32 cellular contexts compared by ENCODE assay signal in genomic region chr6:71299541-71300470, GRCh38. TPM values are rescaled to one million over a fixed set of nuclear protein-coding genes. Genes with fewer than 3 reads are reported as not detected.
DNase-seq lines count a peak whose midpoint lies in the region; FAIRE-seq and TF ChIP-seq lines count a peak whose summit lies in the region.
"Had no signal": no experiment of that assay in that cellular context is flagged by ENCODE, and none has a peak within 500 bp of the region (broad histone marks: within the 10 kb centered on the region; RNA-seq: fewer than 3 reads in every experiment).

No MANE protein-coding gene starts in this region.

- H3K9me3 Mint-ChIP-seq in CD4-positive, alpha-beta memory T cell = peaks cover 0 to 2% (median 0%) of the 10 kb centered on the region in 8 donors
- H3K9me3 Mint-ChIP-seq: activated naive CD8-positive, alpha-beta T cell treated with anti-CD3 and anti-CD28 coated beads for 36 hours; GM23338; neural crest cell; stimulated activated memory B cell treated with anti-CD40 and anti-IgM and Interleukin-4, amounts not matched to agents 10 μg/mL and 1 μg/mL and 100 μg/mL, for 72 hours; T-helper 2 cell treated with Interferon-gamma antibody and Interleukin-4, amounts not matched to agents 5 μg/mL and 100 μg/mL, for 36 hours had no signal

- no peak for TF ChIP-seq RAD21 in H1 (IDR thresholded peaks at IDR 0.05 in 1 of 2, conservative IDR thresholded peaks at IDR 0.05 in 1 of 2; ENCODE audit: low read depth in 2 of 2, low read length in 2 of 2)

- no peak overlapping the region for H4K91ac ChIP-seq in H1 (replicated peaks; ENCODE audit: insufficient read length, low read length)

- H2AK5ac ChIP-seq in H1 (ENCODE audit: low read depth, low read length) = no peak overlapping the region
- H2AK5ac ChIP-seq in mesendoderm (ENCODE audit: low read length) = no peak overlapping the region

- no peaks in the 10 kb centered on the region for H3K27me3 Mint-ChIP-seq in CD4-positive, alpha-beta memory T cell
- H3K27me3 Mint-ChIP-seq: activated CD4-positive, alpha-beta T cell treated with anti-CD3 and anti-CD28 coated beads for 36 hours; activated naive CD8-positive, alpha-beta T cell treated with anti-CD3 and anti-CD28 coated beads for 36 hours; stimulated activated memory B cell treated with anti-CD40 and anti-IgM and Interleukin-4, amounts not matched to agents 10 μg/mL and 1 μg/mL and 100 μg/mL, for 72 hours had no signal

- H3K18ac ChIP-seq in H1 (ENCODE audit: extremely low read depth, low read length) (no peak overlapping the region), mesendoderm (ENCODE audit: low read length) (no peak overlapping the region)

- TF ChIP-seq POLR2A in H1 (IDR thresholded peaks at IDR 0.05; ENCODE audit: control extremely low read depth in 1 of 2, low read depth in 2 of 2, low read length in 2 of 2) (no peak), GM12892 (IDR thresholded peaks at IDR 0.05; ENCODE audit: low read depth, low read length) (no peak)

- DNase-seq in EH (ENCODE audit: low read depth) (peak; percentile 55), LHCN-M2 (ENCODE audit: low read depth) (peak; percentile 26), H1 (ENCODE audit: low read depth in 1 of 2, low spot score in 2 of 2) (no peak), mesendoderm (peak; percentile 78), NOMO-1 treated with DMSO at 0.1 percent for 48 hours (lab: John Stamatoyannopoulos, UW; ENCODE audit: unreplicated experiment) (no peak), GM12892 (ENCODE audit: insufficient read length) (no peak), SHP77 treated with DMSO at 0.1 percent for 48 hours (lab: John Stamatoyannopoulos, UW) (no peak)
- no peak for DNase-seq in CD4-positive, alpha-beta memory T cell
- DNase-seq: ACHN; activated CD4-positive, alpha-beta T cell treated with anti-CD3 and anti-CD28 coated beads for 36 hours; activated effector memory CD4-positive, alpha-beta T cell treated with Interleukin-2 at 50 U/mL for 16 hours; activated naive CD8-positive, alpha-beta T cell treated with anti-CD3 and anti-CD28 coated beads for 36 hours; central memory CD4-positive, alpha-beta T cell; COR-L47; dermis blood vessel endothelial cell; DMS79 treated with DMSO at 0.1 percent for 48 hours; lower lobe of right lung; MG63; NCI-H1105 treated with DMSO at 0.1 percent for 48 hours; NCI-H2029; NCI-H2227 treated with DMSO at 0.1 percent for 48 hours; NCI-H69; right lobe of liver; stimulated activated CD4-positive, alpha-beta T cell treated with anti-CD3 and anti-CD28 coated beads, Interleukin-12 subunit alpha, Interleukin-12 subunit beta, amount 100 ng/mL, for 4 hours; stimulated activated CD4-positive, alpha-beta T cell treated with anti-CD3 and anti-CD28 coated beads, Interleukin-4, amount 100 ng/mL, for 4 hours; upper lobe of left lung had no signal

- no peak overlapping the region for H2BK12ac ChIP-seq in H1 (ENCODE audit: low read depth, low read length)

- H4K20me1 ChIP-seq in H1 (replicated peaks in 1 of 2; ENCODE audit: control insufficient read depth in 1 of 2, insufficient read depth in 2 of 2, low read length in 2 of 2) = no peaks in the 10 kb centered on the region

- H3K23me2 ChIP-seq in H1 (ENCODE audit: low read depth, low read length) = no peaks in the 10 kb centered on the region

- POLR2A ChIA-PET in H1 (lab: Charles Lee; ENCODE audit: partially characterized antibody) = no interaction called here
- POLR2A ChIA-PET in CD4-positive, alpha-beta memory T cell (lab: Charles Lee; ENCODE audit: partially characterized antibody) = interaction anchor here (1.6 kb wide), 1 partner anchor 12 kb away, joined by 4 read pairs; no protein-coding TSS in a partner anchor

- FAIRE-seq in H1 (lab: Jason Lieb, UNC) = peak; percentile 24
- FAIRE-seq in GM12892 (lab: Jason Lieb, UNC) = no peak
- FAIRE-seq: astrocyte had no signal

- H2BK120ac ChIP-seq in H1 (replicated peaks; ENCODE audit: low read depth, low read length) (no peak overlapping the region), mesendoderm (ENCODE audit: low read depth, low read length) (no peak overlapping the region)

- no peak overlapping the region for H2BK5ac ChIP-seq in H1 (ENCODE audit: low read depth, low read length)
- no peak overlapping the region for H2BK5ac ChIP-seq in mesendoderm (ENCODE audit: low read length)

- H3K36me3 ChIP-seq in H1 (ENCODE audit: control insufficient read depth in 2 of 4, insufficient read depth in 4 of 4, low read length in 3 of 4) (peaks cover 0 to 5% (median 0%) of the 10 kb centered on the region in 4 experiments; a peak in 1 of 8 replicates), mesendoderm (ENCODE audit: control insufficient read depth, insufficient read depth, low read length) (no peaks in the 10 kb centered on the region)
- no peaks in the 10 kb centered on the region for H3K36me3 ChIP-seq in CD4-positive, alpha-beta memory T cell (ENCODE audit: insufficient read depth, low read length)
- H3K36me3 ChIP-seq: right lobe of liver had no signal

- no peak for TF ChIP-seq EP300 in H1 (IDR thresholded peaks at IDR 0.05; ENCODE audit: borderline replicate concordance in 1 of 2, low read depth in 2 of 2, low read length in 2 of 2)

- no peak overlapping the region for H3K4me3 Mint-ChIP-seq in CD4-positive, alpha-beta memory T cell
- H3K4me3 Mint-ChIP-seq: activated CD4-positive, alpha-beta T cell treated with anti-CD3 and anti-CD28 coated beads for 36 hours; activated naive CD8-positive, alpha-beta T cell treated with anti-CD3 and anti-CD28 coated beads for 36 hours; GM23338; neural crest cell; stimulated activated memory B cell treated with anti-CD40 and anti-IgM and Interleukin-4, amounts not matched to agents 10 μg/mL and 1 μg/mL and 100 μg/mL, for 72 hours; T-helper 2 cell treated with Interferon-gamma antibody and Interleukin-4, amounts not matched to agents 5 μg/mL and 100 μg/mL, for 36 hours had no signal

- no peak overlapping the region for H2BK15ac ChIP-seq in H1 (ENCODE audit: low read length)
- H2BK15ac ChIP-seq in mesendoderm (replicated peaks; ENCODE audit: low read depth) = no peak overlapping the region

- peaks cover 0 to 1% (median 0%) of the 10 kb centered on the region in 4 donors for H3K4me1 Mint-ChIP-seq in CD4-positive, alpha-beta memory T cell
- H3K4me1 Mint-ChIP-seq: activated CD4-positive, alpha-beta T cell treated with anti-CD3 and anti-CD28 coated beads for 36 hours; activated naive CD8-positive, alpha-beta T cell treated with anti-CD3 and anti-CD28 coated beads for 36 hours; neural crest cell; stimulated activated memory B cell treated with anti-CD40 and anti-IgM and Interleukin-4, amounts not matched to agents 10 μg/mL and 1 μg/mL and 100 μg/mL, for 72 hours had no signal

- H3K4me3 ChIP-seq in H1 (ENCODE audit: extremely low read depth in 1 of 4, insufficient read depth in 2 of 4, low read depth in 3 of 4, low read length in 4 of 4) (no peak overlapping the region), mesendoderm (ENCODE audit: low read length) (no peak overlapping the region)
- no peak overlapping the region for H3K4me3 ChIP-seq in CD4-positive, alpha-beta memory T cell (ENCODE audit: low read length in 2 of 2)
- H3K4me3 ChIP-seq: BLaER1 treated with 17β-estradiol and CSF1 and Interleukin-3, amounts not matched to agents 10 nM and 100 nM; GM23338; lower lobe of right lung; MG63; right lobe of liver; upper lobe of left lung had no signal

- no peak overlapping the region for H3K27ac Mint-ChIP-seq in CD4-positive, alpha-beta memory T cell
- H3K27ac Mint-ChIP-seq: activated CD4-positive, alpha-beta T cell treated with anti-CD3 and anti-CD28 coated beads for 36 hours; activated naive CD8-positive, alpha-beta T cell treated with anti-CD3 and anti-CD28 coated beads for 36 hours; stimulated activated memory B cell treated with anti-CD40 and anti-IgM and Interleukin-4, amounts not matched to agents 10 μg/mL and 1 μg/mL and 100 μg/mL, for 72 hours; T-helper 2 cell treated with Interferon-gamma antibody and Interleukin-4, amounts not matched to agents 5 μg/mL and 100 μg/mL, for 36 hours had no signal

- H2BK20ac ChIP-seq in H1 (ENCODE audit: low read length) = no peak overlapping the region

- CTCF ChIA-PET in H1 (lab: Charles Lee; ENCODE audit: partially characterized antibody) = interaction anchor here (0.5 kb wide), 1 partner anchor 12 kb away, joined by 3 read pairs; no protein-coding TSS in a partner anchor
- CTCF ChIA-PET in CD4-positive, alpha-beta memory T cell (lab: Charles Lee; ENCODE audit: partially characterized antibody) = interaction anchor here (1.2 kb wide), 1 partner anchor 11 kb away, joined by 4 read pairs; the partner anchor contains the start of gene OGFRL1

- no peak overlapping the region for H3K14ac ChIP-seq in H1 (ENCODE audit: insufficient read length)

- no peak overlapping the region for H3K9ac ChIP-seq in H1 (replicated peaks in 1 of 4; ENCODE audit: extremely low read depth in 1 of 4, low read depth in 3 of 4, low read length in 3 of 4)
- no peak overlapping the region for H3K9ac ChIP-seq in mesendoderm (ENCODE audit: low read length)

- H3K4me1 ChIP-seq in H1 (replicated peaks in 1 of 4; ENCODE audit: control insufficient read depth in 3 of 4, insufficient read depth in 4 of 4, low read length in 3 of 4) (peaks cover 0 to 4% (median 0%) of the 10 kb centered on the region in 4 experiments; a peak in 1 of 7 replicates), mesendoderm (ENCODE audit: control insufficient read depth, low read depth, low read length) (no peaks in the 10 kb centered on the region)
- H3K4me1 ChIP-seq in CD4-positive, alpha-beta memory T cell (ENCODE audit: insufficient read depth, low read length) = no peaks in the 10 kb centered on the region
- H3K4me1 ChIP-seq: lower lobe of right lung, right lobe of liver had no signal

- no peaks in the 10 kb centered on the region for H3K9me3 ChIP-seq in H1 (ENCODE audit: insufficient read depth in 2 of 2, low read depth in 1 of 2, low read length in 1 of 2)
- H3K9me3 ChIP-seq in CD4-positive, alpha-beta memory T cell (ENCODE audit: control insufficient read depth in 1 of 2, low read length in 2 of 2) = no peaks in the 10 kb centered on the region
- H3K9me3 ChIP-seq: BLaER1 treated with 17β-estradiol and CSF1 and Interleukin-3, amounts not matched to agents 10 nM and 100 nM; lower lobe of right lung; MG63; right lobe of liver; upper lobe of left lung had no signal

- no peak overlapping the region for H3K4ac ChIP-seq in H1 (replicated peaks; ENCODE audit: insufficient read length, low read depth, low read length)
- H3K4ac ChIP-seq in mesendoderm (ENCODE audit: low read depth, low read length) = no peak overlapping the region

- peaks cover 43 to 47% of the 10 kb centered on the region in 2 donors for H3K36me3 Mint-ChIP-seq in CD4-positive, alpha-beta memory T cell

- TF ChIP-seq CTCF in H1 (IDR thresholded peaks at IDR 0.05; ENCODE audit: control extremely low read depth in 1 of 3, insufficient read depth in 1 of 3, low read depth in 1 of 3, low read length in 3 of 3) = no peak

- H4K5ac ChIP-seq in H1 (ENCODE audit: insufficient read length, low read depth, low read length) = no peak overlapping the region
- H4K5ac ChIP-seq in mesendoderm (ENCODE audit: low read length) = no peak overlapping the region

- H3K23ac ChIP-seq in H1 (ENCODE audit: insufficient read length) = no peak overlapping the region
- no peak overlapping the region for H3K23ac ChIP-seq in mesendoderm (ENCODE audit: low read length)

- intact Hi-C loops in CD4-positive, alpha-beta memory T cell (cut with micrococcal nuclease) = no loop called here

- H3K4me2 ChIP-seq in H1 (ENCODE audit: insufficient read depth in 1 of 2, low read depth in 2 of 2, low read length in 2 of 2) (no peak overlapping the region), mesendoderm (ENCODE audit: low read length) (no peak overlapping the region)
- H3K4me2 ChIP-seq: GM23338 had no signal

- H3K27me3 ChIP-seq in H1 (replicated peaks in 1 of 4; ENCODE audit: control insufficient read depth in 3 of 4, extremely low read depth in 1 of 4, insufficient read depth in 3 of 4, low read length in 3 of 4) (no peaks in the 10 kb centered on the region), mesendoderm (ENCODE audit: insufficient read depth, low read length, poor library complexity) (no peaks in the 10 kb centered on the region)
- H3K27me3 ChIP-seq in CD4-positive, alpha-beta memory T cell (ENCODE audit: insufficient read depth, low read length) = no peaks in the 10 kb centered on the region
- H3K27me3 ChIP-seq: BLaER1 treated with 17β-estradiol and CSF1 and Interleukin-3, amounts not matched to agents 10 nM and 100 nM; MG63; right lobe of liver; upper lobe of left lung had no signal

- H3K79me2 ChIP-seq in H1 (ENCODE audit: control insufficient read depth in 1 of 2, insufficient read depth in 2 of 2, low read length in 2 of 2) (no peaks in the 10 kb centered on the region), mesendoderm (ENCODE audit: control insufficient read depth, insufficient read depth, low read length) (no peaks in the 10 kb centered on the region)

- H3K79me1 ChIP-seq in H1 (ENCODE audit: low read depth, low read length) (no peaks in the 10 kb centered on the region), mesendoderm (ENCODE audit: low read length) (no peaks in the 10 kb centered on the region)

- no peak overlapping the region for H3K27ac ChIP-seq in H1 (ENCODE audit: low read depth, low read length)
- H3K27ac ChIP-seq in mesendoderm (ENCODE audit: low read depth, low read length) = no peak overlapping the region
- no peak overlapping the region for H3K27ac ChIP-seq in CD4-positive, alpha-beta memory T cell (ENCODE audit: low read depth, low read length)
- H3K27ac ChIP-seq: BLaER1 treated with 17β-estradiol and CSF1 and Interleukin-3, amounts not matched to agents 10 nM and 100 nM; lower lobe of right lung; right lobe of liver; upper lobe of left lung had no signal

- no peak overlapping the region for H2AFZ ChIP-seq in H1 (ENCODE audit: low read length)
- H2AFZ ChIP-seq: GM23338 had no signal

- no peak overlapping the region for H4K8ac ChIP-seq in H1 (ENCODE audit: extremely low read depth, insufficient read depth, low read length)
- no peak overlapping the region for H4K8ac ChIP-seq in mesendoderm (ENCODE audit: low read depth, low read length)

- H3K56ac ChIP-seq in H1 (replicated peaks; ENCODE audit: insufficient read length, low read depth, low read length) (no peak overlapping the region), mesendoderm (ENCODE audit: low read length) (no peak overlapping the region)

RNA-seq across cellular contexts. Expression of gene OGFRL1, which starts 11.2 kb away (rescaled TPM):
- 30.7 and 35.3 TPM in 2 replicates for total RNA-seq in LHCN-M2 (2014; rRNA removed)
- polyA plus RNA-seq in LHCN-M2 (2012) = 12.0 TPM
- total RNA-seq in H1 (2021; fragmentation: NEBNext Ultra II Directional; extraction: Animal tissue kit (Norgen Biotek cat#: 25700)) = 8.5 and 9.0 TPM in 2 replicates
- 0.69 and 1.1 TPM in 2 replicates for polyA plus RNA-seq in H1 (2011; rRNA removed)
- polyA plus RNA-seq in H1 (2011; cell fraction: cytosol; rRNA removed) = 1.5 TPM
- polyA plus RNA-seq in H1 (2011; cell fraction: nucleus; rRNA removed) = 1.6 TPM
- polyA plus RNA-seq in H1 (2012, experiment 1 of 2) = 0.96 to 2.4 TPM (median 1.3 TPM) in 4 replicates
- polyA plus RNA-seq in H1 (2012, experiment 2 of 2) = 0.37 TPM
- polyA plus RNA-seq in H1 (2013, experiment 1 of 2) = 8.2 TPM
- polyA plus RNA-seq in H1 (2013, experiment 2 of 2) = 7.9 TPM
- 1.4 and 2.1 TPM in 2 replicates for polyA minus RNA-seq in H1 (2011; rRNA and poly(A)+ RNA removed)
- 2.7 TPM for polyA minus RNA-seq in H1 (2011; cell fraction: cytosol; rRNA and poly(A)+ RNA removed)
- polyA minus RNA-seq in H1 (2011; cell fraction: nucleus; rRNA and poly(A)+ RNA removed) = 9.7 TPM
- polyA plus RNA-seq in mesendoderm (2013, experiment 1 of 2) = 5.6 TPM
- polyA plus RNA-seq in mesendoderm (2013, experiment 2 of 2) = 5.9 TPM
- total RNA-seq in CD4-positive, alpha-beta memory T cell = 10 to 100 TPM; 11.4 to 12.0 TPM
- 1 to 10 TPM; 3.3 to 4.2 TPM for polyA plus RNA-seq in CD4-positive, alpha-beta memory T cell
- 1.8 TPM for polyA plus RNA-seq in GM12892 (2012; ENCODE audit: missing spikeins)

Comparison
In these comparisons a context has a peak if more than half of its experiments do, and no peak if none do; other contexts are left out.
1. DNase-seq: peak in EH (single experiment), LHCN-M2 (single experiment) and mesendoderm (single experiment); none in H1 (0 of 2), NOMO-1 treated with DMSO at 0.1 percent for 48 hours (single experiment), CD4-positive, alpha-beta memory T cell (0 of 5), GM12892 (single experiment) and SHP77 treated with DMSO at 0.1 percent for 48 hours (single experiment).